ENCODE assay signal across 8 cellular contexts in genomic region chr5:7745882-7746735, GRCh38.
DNase-seq lines count a peak whose midpoint lies in the region; ATAC-seq and TF ChIP-seq lines count a peak whose summit lies in the region.

No MANE protein-coding gene starts in this region.

- no peaks in the 10 kb centered on the region; a peak in 1 of 4 replicates for H3K4me1 ChIP-seq in SK-N-SH (ENCODE audit: control insufficient read depth in 1 of 2, insufficient read depth in 2 of 2, low read depth in 1 of 2, low read length in 1 of 2)

- no peaks in the 10 kb centered on the region for H3K9me3 ChIP-seq in SK-N-SH

- H3K4me2 ChIP-seq in SK-N-SH = no peak overlapping the region

- CTCF ChIA-PET in GM10248 (lab: Yijun Ruan, JAX) = interaction anchor here (0.6 to 4.4 kb wide), 23 partner anchors 8 to 988 kb away, joined by 3 to 59 read pairs (median 3); no protein-coding TSS in a partner anchor
- CTCF ChIA-PET in SK-N-SH (lab: Yijun Ruan, JAX) = interaction anchor here (0.6 to 4.6 kb wide), 26 partner anchors 9 to 980 kb away, joined by 3 to 47 read pairs (median 4); no protein-coding TSS in a partner anchor

- H4K20me1 ChIP-seq in SK-N-SH (ENCODE audit: insufficient read depth) = no peaks in the 10 kb centered on the region

- ATAC-seq in HG03469 (IDR thresholded peaks at IDR 0.05; ENCODE audit: unreplicated experiment) = no peak

- H3K36me3 ChIP-seq in SK-N-SH (replicated peaks in 1 of 2; ENCODE audit: control insufficient read depth in 1 of 2, insufficient read depth in 2 of 2, low read length in 1 of 2) = no peaks in the 10 kb centered on the region

- TF ChIP-seq EP300 in SK-N-SH (IDR thresholded peaks at IDR 0.05; ENCODE audit: borderline replicate concordance in 1 of 2, low read depth in 1 of 2, low read length in 1 of 2) = no peak

- TF ChIP-seq RAD21 in SK-N-SH (IDR thresholded peaks at IDR 0.05; ENCODE audit: low read length) = peak; percentile 73

- H3F3A ChIP-seq in SK-N-SH (replicated peaks; ENCODE audit: insufficient read depth) = no peaks in the 10 kb centered on the region

- H3K4me3 ChIP-seq in SK-N-SH (ENCODE audit: low read depth in 2 of 2, low read length in 1 of 2) = no peak overlapping the region; a peak in 1 of 4 replicates

- H3K9ac ChIP-seq in SK-N-SH = no peak overlapping the region

- H3K79me2 ChIP-seq in SK-N-SH (ENCODE audit: insufficient read depth) = no peaks in the 10 kb centered on the region

- TF ChIP-seq CTCF in GM10248 (IDR thresholded peaks at IDR 0.05; ENCODE audit: control extremely low read depth, extremely low read depth, low read depth, missing control alignments) (peak; percentile 83), SK-N-SH (IDR thresholded peaks at IDR 0.05) (peak; percentile 96)

- H3K27ac ChIP-seq in SK-N-SH (ENCODE audit: low read depth in 2 of 2, low read length in 1 of 2) = no peak overlapping the region
- H3K27ac ChIP-seq in caudate nucleus (ENCODE audit: low read depth, low read length) = peak overlapping the region; percentile 68

- DNase-seq in 8988T (peak; percentile 31), GM10248 (ENCODE audit: extremely low spot score) (peak; percentile 40), NCI-H1048 (lab: John Stamatoyannopoulos, UW) (peak; percentile 49), SK-N-SH (peak; percentile 59), caudate nucleus (lab: John Stamatoyannopoulos, UW) (peak in 44 of 61 donors; percentile 1 to 82 (median 30)), kidney glomerular epithelial cell (lab: John Stamatoyannopoulos, UW) (peak; percentile 9)
- peak; percentile 32 for DNase-seq in stimulated activated CD4-positive, alpha-beta T cell treated with anti-CD3 and anti-CD28 coated beads, Interleukin-4, amount 100 ng/mL, for 1 hour

- H3K9me2 ChIP-seq in SK-N-SH = no peaks in the 10 kb centered on the region

- no peak overlapping the region for H2AFZ ChIP-seq in SK-N-SH (ENCODE audit: low read depth)

- WGBS in SK-N-SH (ENCODE audit: low lambda C conversion rate) = 24% methylated on average over 14 of the region's 14 CpGs

- H3K27me3 ChIP-seq in SK-N-SH (ENCODE audit: insufficient read depth) = no peaks in the 10 kb centered on the region; the same call in 1 of the 2 replicates

- POLR2A ChIA-PET in GM10248 (lab: Yijun Ruan, JAX) = no interaction called here
- POLR2A ChIA-PET in SK-N-SH (lab: Yijun Ruan, JAX) = no interaction called here

TF ChIP-seq in SK-N-SH, 30 proteins besides CTCF, POLR2A, EP300 and RAD21:
- TF ChIP-seq SMC3 (IDR thresholded peaks at IDR 0.05; ENCODE audit: low read depth, low read length) = peak; percentile 60
- TF ChIP-seq YY1 (IDR thresholded peaks at IDR 0.05; ENCODE audit: low read depth) = no peak
- peak; percentile 11; the same call in 1 of the 2 replicates for TF ChIP-seq NFIC (IDR thresholded peaks at IDR 0.05; ENCODE audit: borderline replicate concordance)

Comparison
In these comparisons a context has a peak if more than half of its experiments do, and no peak if none do; other contexts are left out.
1. DNase-seq: peak in every context shown above with its lines; median percentile 59 in SK-N-SH; 49 in NCI-H1048; 40 in GM10248; 32 in stimulated activated CD4-positive, alpha-beta T cell treated with anti-CD3 and anti-CD28 coated beads, Interleukin-4, amount 100 ng/mL, for 1 hour; 31 in 8988T; 30 in caudate nucleus; 9 in kidney glomerular epithelial cell.